ENCODE assay signal across 17 cellular contexts in genomic region chr10:118940386-118940785, GRCh38.
A peak's percentile ranks its signal among the peaks of the same experiment; 100 is the strongest.
DNase-seq lines count a peak whose midpoint lies in the region; ATAC-seq and TF ChIP-seq lines count a peak whose summit lies in the region.
"Had no signal": no experiment of that assay in that cellular context is flagged by ENCODE, and none has a peak within 500 bp of the region (broad histone marks: within the 10 kb centered on the region; RNA-seq: fewer than 3 reads in every experiment).

No MANE protein-coding gene starts in this region.

- no peak overlapping the region for H3K27ac Mint-ChIP-seq in activated naive CD4-positive, alpha-beta T cell treated with anti-CD3 and anti-CD28 coated beads, Interleukin-2, amount 50 U/mL, for 72 hours
- H3K27ac Mint-ChIP-seq: H9 had no signal

- 80% methylated on average over 1 of the region's 1 CpG for WGBS in right cardiac atrium

- H3K9me3 Mint-ChIP-seq in activated naive CD4-positive, alpha-beta T cell treated with anti-CD3 and anti-CD28 coated beads, Interleukin-2, amount 50 U/mL, for 72 hours, result no peaks in the 10 kb centered on the region

- no peak for ATAC-seq in right cardiac atrium
- ATAC-seq in activated naive CD4-positive, alpha-beta T cell treated with anti-CD3 and anti-CD28 coated beads, Interleukin-2, amount 50 U/mL, for 72 hours, result no peak

- H3K9me3 ChIP-seq in right cardiac atrium (ENCODE audit: control insufficient read depth, low read length), result no peaks in the 10 kb centered on the region
- H3K9me3 ChIP-seq: BE2C had no signal

- H3K27me3 ChIP-seq in right cardiac atrium (ENCODE audit: control insufficient read depth, insufficient read depth), result no peaks in the 10 kb centered on the region
- H3K27me3 ChIP-seq: BE2C had no signal

- no peak for TF ChIP-seq CTCF in epithelial cell of esophagus (IDR thresholded peaks at IDR 0.05; ENCODE audit: insufficient read depth, low read depth, low read length, missing control alignments)

- no peak overlapping the region for H3K27ac ChIP-seq in right cardiac atrium (ENCODE audit: low read length)
- H3K27ac ChIP-seq: GM23248 had no signal

- H3K36me3 Mint-ChIP-seq in activated naive CD4-positive, alpha-beta T cell treated with anti-CD3 and anti-CD28 coated beads, Interleukin-2, amount 50 U/mL, for 72 hours, result no peaks in the 10 kb centered on the region

- DNase-seq in ELR (ENCODE audit: low read depth), result peak; percentile 72
- DNase-seq in NCI-H226, result peak; percentile 26
- DNase-seq in epithelial cell of esophagus (ENCODE audit: low read depth), result peak; percentile 31
- peak; percentile 60 for DNase-seq in kidney tubule cell (ENCODE audit: low spot score)
- no peak for DNase-seq in 8988T
- no peak for DNase-seq in activated T-cell treated with anti-CD3 and anti-CD28 coated beads, Interleukin-2, amount 50 U/mL, for 48 hours
- DNase-seq in right cardiac atrium, result no peak
- no peak for DNase-seq in activated naive CD4-positive, alpha-beta T cell treated with anti-CD3 and anti-CD28 coated beads, Interleukin-2, amount 50 U/mL, for 72 hours (ENCODE audit: low spot score in 2 of 2)
- DNase-seq: BE2C, DMS79, GM23248, H9, NCI-H1105 treated with DMSO at 0.1 percent for 48 hours, NCI-H2029 treated with DMSO at 0.1 percent for 48 hours, NCI-H446, NCI-H526 treated with DMSO at 0.1 percent for 48 hours, SHP77 had no signal

- H3K4me3 ChIP-seq in epithelial cell of esophagus (ENCODE audit: low read length), result no peak overlapping the region
- no peak overlapping the region for H3K4me3 ChIP-seq in right cardiac atrium (ENCODE audit: low read length)
- H3K4me3 ChIP-seq: GM23248 had no signal

- no peaks in the 10 kb centered on the region for H3K4me1 ChIP-seq in right cardiac atrium (ENCODE audit: control insufficient read depth, insufficient read depth, low read length)
- H3K4me1 ChIP-seq: BE2C had no signal

- intact Hi-C loops in right cardiac atrium (cut with DNase I), result no loop called here

Comparison
In these comparisons a context has a peak if more than half of its experiments do, and no peak if none do; other contexts are left out.
1. DNase-seq: peak in ELR (single experiment), NCI-H226 (single experiment), epithelial cell of esophagus (single experiment) and kidney tubule cell (single experiment); none in 8988T (single experiment), activated T-cell treated with anti-CD3 and anti-CD28 coated beads, Interleukin-2, amount 50 U/mL, for 48 hours (0 of 2), right cardiac atrium (0 of 3) and activated naive CD4-positive, alpha-beta T cell treated with anti-CD3 and anti-CD28 coated beads, Interleukin-2, amount 50 U/mL, for 72 hours (0 of 2).